14 cellular contexts compared by ENCODE assay signal in genomic region chr7:112596260-112596659, GRCh38.
DNase-seq lines count a peak whose midpoint lies in the region; ATAC-seq and TF ChIP-seq lines count a peak whose summit lies in the region.
"Had no signal": no experiment of that assay in that cellular context is flagged by ENCODE, and none has a peak within 500 bp of the region (broad histone marks: within the 10 kb centered on the region; RNA-seq: fewer than 3 reads in every experiment).

No MANE protein-coding gene starts in this region.

- no peak overlapping the region for H3K4me2 ChIP-seq in neural cell (ENCODE audit: low read length)

- H3K27me3 ChIP-seq in neural cell (ENCODE audit: insufficient read depth, low read depth, low read length): no peaks in the 10 kb centered on the region

- TF ChIP-seq CTCF in AG09309 (IDR thresholded peaks at IDR 0.05; ENCODE audit: control insufficient read depth, insufficient read depth, low read depth, low read length, missing control alignments): no peak
- TF ChIP-seq CTCF in neural cell (IDR thresholded peaks at IDR 0.05; ENCODE audit: poor library complexity, severe bottlenecking): no peak
- TF ChIP-seq CTCF in glutamatergic neuron (IDR thresholded peaks at IDR 0.05; ENCODE audit: partially characterized antibody, unreplicated experiment): no peak

- no peak overlapping the region for H2AFZ ChIP-seq in neural cell (ENCODE audit: low read depth, low read length)

- H3F3A ChIP-seq in neural cell (ENCODE audit: insufficient read depth, low read length, poor library complexity, severe bottlenecking): no peaks in the 10 kb centered on the region

- H3K36me3 ChIP-seq in neural cell (ENCODE audit: insufficient read depth, low read length): no peaks in the 10 kb centered on the region

- no peaks in the 10 kb centered on the region for H3K9me3 Mint-ChIP-seq in glutamatergic neuron (ENCODE audit: unreplicated experiment)
- H3K9me3 Mint-ChIP-seq: effector memory CD8-positive, alpha-beta T cell had no signal

- H3K4me3 ChIP-seq in AG09309 (ENCODE audit: control insufficient read depth, low read depth, low read length): no peak overlapping the region
- no peak overlapping the region for H3K4me3 ChIP-seq in neural cell (ENCODE audit: low read length)

- no peak for TF ChIP-seq RAD21 in neural cell (conservative IDR thresholded peaks at IDR 0.05)

- H3K9me2 ChIP-seq in neural cell (ENCODE audit: insufficient read depth, low read length): no peaks in the 10 kb centered on the region

- DNase-seq in AG09309 (ENCODE audit: low read depth) (peak; percentile 4), OCI-M1 (lab: John Stamatoyannopoulos, UW) (peak; percentile 1), dedifferentiated amniotic fluid mesenchymal stem cell (ENCODE audit: extremely low spot score) (peak; percentile 17), NCI-H526 (lab: John Stamatoyannopoulos, UW) (no peak), glutamatergic neuron (no peak), NCI-H2227 treated with DMSO at 0.1 percent for 48 hours (lab: John Stamatoyannopoulos, UW) (no peak)
- DNase-seq: activated CD8-positive, alpha-beta memory T cell treated with anti-CD3 and anti-CD28 coated beads, Interleukin-2, amount 10 ng/mL, durations not matched to agents 7 days and 5 days; effector memory CD8-positive, alpha-beta T cell; kidney; NCI-H1694 treated with DMSO at 0.1 percent for 48 hours; NCI-H69; substantia nigra had no signal

- H3K27ac ChIP-seq in neural cell (ENCODE audit: low read length): no peak overlapping the region

- H3K4me3 Mint-ChIP-seq in glutamatergic neuron (ENCODE audit: unreplicated experiment): no peak overlapping the region
- H3K4me3 Mint-ChIP-seq: activated CD8-positive, alpha-beta memory T cell treated with anti-CD3 and anti-CD28 coated beads, Interleukin-2, amount 10 ng/mL, durations not matched to agents 7 days and 5 days; effector memory CD8-positive, alpha-beta T cell had no signal

- H3K4me1 Mint-ChIP-seq in glutamatergic neuron (ENCODE audit: low read depth, unreplicated experiment): no peaks in the 10 kb centered on the region
- H3K4me1 Mint-ChIP-seq: activated CD8-positive, alpha-beta memory T cell treated with anti-CD3 and anti-CD28 coated beads, Interleukin-2, amount 10 ng/mL, durations not matched to agents 7 days and 5 days had no signal

- H3K9ac ChIP-seq in neural cell (ENCODE audit: low read length): no peak overlapping the region

- no peaks in the 10 kb centered on the region for H3K9me3 ChIP-seq in neural cell (ENCODE audit: low read length)

- H3K27me3 Mint-ChIP-seq in glutamatergic neuron (ENCODE audit: unreplicated experiment): no peaks in the 10 kb centered on the region

- no peak overlapping the region for H3K27ac Mint-ChIP-seq in glutamatergic neuron (ENCODE audit: unreplicated experiment)
- H3K27ac Mint-ChIP-seq: activated CD8-positive, alpha-beta memory T cell treated with anti-CD3 and anti-CD28 coated beads, Interleukin-2, amount 10 ng/mL, durations not matched to agents 7 days and 5 days; effector memory CD8-positive, alpha-beta T cell had no signal

- no peak for ATAC-seq in HG02970 (IDR thresholded peaks at IDR 0.05; ENCODE audit: low FRiP score, unreplicated experiment)
- ATAC-seq: activated CD8-positive, alpha-beta memory T cell treated with anti-CD3 and anti-CD28 coated beads, Interleukin-2, amount 10 ng/mL, durations not matched to agents 7 days and 5 days; effector memory CD8-positive, alpha-beta T cell had no signal

- peak; percentile 26 for TF ChIP-seq EP300 in neural cell (conservative IDR thresholded peaks at IDR 0.05; ENCODE audit: poor library complexity, severe bottlenecking)

- no peaks in the 10 kb centered on the region for H4K20me1 ChIP-seq in neural cell (ENCODE audit: insufficient read depth)

- H3K36me3 Mint-ChIP-seq in glutamatergic neuron (ENCODE audit: unreplicated experiment): no peaks in the 10 kb centered on the region
- H3K36me3 Mint-ChIP-seq: activated CD8-positive, alpha-beta memory T cell treated with anti-CD3 and anti-CD28 coated beads, Interleukin-2, amount 10 ng/mL, durations not matched to agents 7 days and 5 days had no signal

- no peaks in the 10 kb centered on the region for H3K79me2 ChIP-seq in neural cell (replicated peaks; ENCODE audit: insufficient read depth, low read length)

TF ChIP-seq in neural cell, 6 proteins besides CTCF, POLR2A, EP300 and RAD21:
- TF ChIP-seq SMC3 (conservative IDR thresholded peaks at IDR 0.05; ENCODE audit: poor library complexity) (no peak), POLR2AphosphoS5 (IDR thresholded peaks at IDR 0.05) (peak; percentile 14)

Comparison
In these comparisons a context has a peak if more than half of its experiments do, and no peak if none do; other contexts are left out.
1. DNase-seq: peak in AG09309 (single experiment), OCI-M1 (single experiment) and dedifferentiated amniotic fluid mesenchymal stem cell (single experiment); none in NCI-H526 (0 of 2), glutamatergic neuron (single experiment) and NCI-H2227 treated with DMSO at 0.1 percent for 48 hours (single experiment).